ENCODE assay signal across 8 cellular contexts in genomic region chr19:17938092-17938845, GRCh38. TPM values are rescaled to one million over a fixed set of nuclear protein-coding genes. Genes with fewer than 3 reads are reported as not detected.
A peak's percentile ranks its signal among the peaks of the same experiment; 100 is the strongest.
DNase-seq lines count a peak whose midpoint lies in the region; ATAC-seq and TF ChIP-seq lines count a peak whose summit lies in the region.

No MANE protein-coding gene starts in this region.

- H3K4me3 ChIP-seq in Panc1 (ENCODE audit: low read depth in 2 of 2, low read length in 2 of 2) (no peak overlapping the region), fibroblast of mammary gland (ENCODE audit: control insufficient read depth, low read depth, low read length) (no peak overlapping the region), neutrophil (ENCODE audit: low read depth in 1 of 2, low read length in 1 of 2) (no peak overlapping the region)

- H3K36me3 ChIP-seq in Panc1 (ENCODE audit: control insufficient read depth, insufficient read depth, low read length) (peaks cover 1% of the 10 kb centered on the region), neutrophil (peaks cover 18% of the 10 kb centered on the region)

- ATAC-seq in Panc1 (peak; percentile 94), HG02571 (IDR thresholded peaks at IDR 0.05; ENCODE audit: unreplicated experiment) (no peak)

- H3K9me3 ChIP-seq in Panc1 (ENCODE audit: control insufficient read depth, insufficient read depth, low read depth, low read length) (no peaks in the 10 kb centered on the region), neutrophil (no peaks in the 10 kb centered on the region)

- peak; percentile 91 for TF ChIP-seq CTCF in Panc1 (IDR thresholded peaks at IDR 0.05)
- TF ChIP-seq CTCF in fibroblast of mammary gland (conservative IDR thresholded peaks at IDR 0.05; ENCODE audit: control insufficient read depth, insufficient read depth, low read depth, low read length), result peak; percentile 97
- TF ChIP-seq CTCF in neutrophil (IDR thresholded peaks at IDR 0.05), result peak; percentile 88

- H3K27me3 ChIP-seq in Panc1 (ENCODE audit: control insufficient read depth, insufficient read depth, low read length) (no peaks in the 10 kb centered on the region), neutrophil (no peaks in the 10 kb centered on the region)

- intact Hi-C loops in Panc1 (cut with micrococcal nuclease; ENCODE audit: unreplicated experiment), result loop anchor here (1.0 kb wide), 1 partner anchor 59 kb away; no protein-coding TSS in a partner anchor

- POLR2A ChIA-PET in Panc1 (lab: Charles Lee), result interaction anchor here (0.6 to 0.7 kb wide), 2 partner anchors 58 to 159 kb away, joined by 3 read pairs; no protein-coding TSS in a partner anchor

- in situ Hi-C loops in G401 (cut with HindIII; ENCODE audit: low sequenced_read_pairs), result no loop called here
- in situ Hi-C loops in Panc1 (cut with HindIII; ENCODE audit: low pct_unique_long_range_greater_than_20kb, low sequenced_read_pairs), result no loop called here

- no peak overlapping the region for H3K27ac ChIP-seq in Panc1 (ENCODE audit: low read length)
- no peak overlapping the region for H3K27ac ChIP-seq in neutrophil

- no TSS peak for BruUV-seq in Panc1 (replicated peaks; lab: Mats Ljungman, UMichigan)

- DNase-seq in G401 (ENCODE audit: low spot score), result peak; percentile 71
- peak; percentile 92 for DNase-seq in HT1080 (ENCODE audit: low read depth)
- peak; percentile 72 for DNase-seq in Panc1 (ENCODE audit: low read depth, low spot score)
- DNase-seq in activated T-cell treated with anti-CD3 and anti-CD28 coated beads, Interleukin-2, amount 50 U/mL, for 48 hours, result peak; percentile 88 to 90
- DNase-seq in fibroblast of mammary gland (ENCODE audit: low read depth), result peak; percentile 93
- peak; percentile 83 for DNase-seq in stromal cell of bone marrow (ENCODE audit: low read depth)

- H3K4me1 ChIP-seq in Panc1 (ENCODE audit: control insufficient read depth, insufficient read depth, low read length) (peaks cover 4% of the 10 kb centered on the region; the same call in 1 of the 2 replicates), neutrophil (ENCODE audit: control insufficient read depth in 1 of 2, insufficient read depth in 1 of 2, low read depth in 1 of 2, low read length in 1 of 2) (peaks cover 4 to 7% of the 10 kb centered on the region in 2 experiments)

- CTCF ChIA-PET in Panc1 (lab: Charles Lee), result interaction anchor here (0.5 to 1.2 kb wide), 8 partner anchors 10 to 330 kb away, joined by 3 to 23 read pairs (median 6); no protein-coding TSS in a partner anchor

RNA-seq across cellular contexts. Expression of gene CCDC124, which starts 5.5 kb away (rescaled TPM):
- total RNA-seq in G401 (2014; rRNA removed; shearing (Covaris generic)), result 181 and 230 TPM in 2 replicates
- total RNA-seq in HT1080 (2014; rRNA removed; shearing (Covaris generic)), result 50.8 and 70.0 TPM in 2 replicates
- polyA plus RNA-seq in HT1080 (2015; cell fraction: cytosol; rRNA removed), result 141 and 168 TPM in 2 replicates
- 70.4 and 77.5 TPM in 2 replicates for polyA plus RNA-seq in HT1080 (2015; cell fraction: nucleus; rRNA removed)
- 110 TPM for total RNA-seq in Panc1 (2021; ENCODE audit: unreplicated experiment)
- 188 TPM for polyA plus RNA-seq in Panc1 (2012; ENCODE audit: insufficient read length)

RNA-seq across cellular contexts. Expression of gene KCNN1, which starts 28.6 kb away (rescaled TPM):
- total RNA-seq in G401 (2014; rRNA removed; shearing (Covaris generic)), result 13.2 and 16.0 TPM in 2 replicates
- not detected in 2 replicates for total RNA-seq in HT1080 (2014; rRNA removed; shearing (Covaris generic))
- 0.08 TPM in 1 of 2 replicates, not detected in the other for polyA plus RNA-seq in HT1080 (2015; cell fraction: cytosol; rRNA removed)
- 0.07 and 0.11 TPM in 2 replicates for polyA plus RNA-seq in HT1080 (2015; cell fraction: nucleus; rRNA removed)
- total RNA-seq in Panc1 (2021; ENCODE audit: unreplicated experiment), result 0.90 TPM
- polyA plus RNA-seq in Panc1 (2012; ENCODE audit: insufficient read length), result 3.0 TPM
